In genomic region chr1:35080171-35080854, GRCh38 we compare ENCODE assay signal across 8 cellular contexts. TPM values are rescaled to one million over a fixed set of nuclear protein-coding genes. Genes with fewer than 3 reads are reported as not detected.
A peak's percentile ranks its signal among the peaks of the same experiment; 100 is the strongest.
DNase-seq lines count a peak whose midpoint lies in the region; ATAC-seq and TF ChIP-seq lines count a peak whose summit lies in the region.

No MANE protein-coding gene starts in this region.

- DNase-seq in left ventricle myocardium inferior (no peak), Right ventricle myocardium inferior (ENCODE audit: missing footprints) (no peak), brain microvascular endothelial cell (no peak), vagina (ENCODE audit: extremely low spot score in 2 of 2) (no peak), AG08395 (ENCODE audit: low spot score) (no peak), NCI-H1417 (lab: John Stamatoyannopoulos, UW) (no peak)
- no peak for DNase-seq in stimulated activated CD4-positive, alpha-beta T cell treated with anti-CD3 and anti-CD28 coated beads, Interleukin-2, amount 100 ng/mL, for 48 hours

- WGBS in mesodermal cell (ENCODE audit: insufficient coverage in 2 of 2), 2 experiments: 93 to 96% methylated on average over 9 to 13 of the region's 13 CpGs

- H3K4me3 ChIP-seq in left ventricle myocardium inferior (peak overlapping the region; percentile 79), brain microvascular endothelial cell (ENCODE audit: low read depth, low read length) (peak overlapping the region; percentile 84), mesodermal cell (ENCODE audit: extremely low read depth, insufficient read depth, low read length, poor library complexity, severe bottlenecking) (peak overlapping the region; percentile 85), vagina (peak overlapping the region; percentile 70 to 74)

- TF ChIP-seq CTCF in left ventricle myocardium inferior (IDR thresholded peaks at IDR 0.05; ENCODE audit: borderline replicate concordance): no peak
- no peak for TF ChIP-seq CTCF in brain microvascular endothelial cell (IDR thresholded peaks at IDR 0.05; ENCODE audit: low read depth, low read length, missing control alignments)
- TF ChIP-seq CTCF in vagina (IDR thresholded peaks at IDR 0.05): no peak

- intact Hi-C loops in left ventricle myocardium inferior (cut with micrococcal nuclease) (no loop called here), Right ventricle myocardium inferior (cut with DNase I) (no loop called here), vagina (cut with DNase I) (no loop called here)

- H3K36me3 ChIP-seq in left ventricle myocardium inferior (no peaks in the 10 kb centered on the region), brain microvascular endothelial cell (replicated peaks) (no peaks in the 10 kb centered on the region), mesodermal cell (ENCODE audit: control insufficient read depth, insufficient read depth, low read length) (peaks cover 13% of the 10 kb centered on the region), vagina (no peaks in the 10 kb centered on the region)

- TF ChIP-seq POLR2A in vagina (IDR thresholded peaks at IDR 0.05): no peak

- no peak for ATAC-seq in Right ventricle myocardium inferior

- H3K4me1 ChIP-seq in left ventricle myocardium inferior (peaks cover 35% of the 10 kb centered on the region), mesodermal cell (ENCODE audit: control insufficient read depth, insufficient read depth, low read length, poor library complexity, severe bottlenecking) (no peaks in the 10 kb centered on the region), vagina (peaks cover 30% of the 10 kb centered on the region)

- in situ Hi-C loops in brain microvascular endothelial cell (cut with HindIII; ENCODE audit: low pct_ligation_motif_present, low sequenced_read_pairs): no loop called here

- H3K9me3 ChIP-seq in left ventricle myocardium inferior (replicated peaks) (no peaks in the 10 kb centered on the region), mesodermal cell (ENCODE audit: control insufficient read depth, low read length) (no peaks in the 10 kb centered on the region), vagina (no peaks in the 10 kb centered on the region)

- H3K27ac ChIP-seq in left ventricle myocardium inferior (replicated peaks) (peak overlapping the region; percentile 91), brain microvascular endothelial cell (no peak overlapping the region), mesodermal cell (ENCODE audit: low read depth, low read length, severe bottlenecking) (no peak overlapping the region), vagina (peak overlapping the region; percentile 88)

- H3K27me3 ChIP-seq in left ventricle myocardium inferior (ENCODE audit: low read depth) (peaks cover 14% of the 10 kb centered on the region), brain microvascular endothelial cell (replicated peaks) (no peaks in the 10 kb centered on the region), vagina (no peaks in the 10 kb centered on the region)

RNA-seq across cellular contexts. Expression of gene ZMYM1, which starts 1.1 kb away (rescaled TPM):
- 7.8 TPM for total RNA-seq in left ventricle myocardium inferior
- total RNA-seq in Right ventricle myocardium inferior: 4.5 TPM
- 14.0 TPM for polyA plus RNA-seq in mesodermal cell (2013, experiment 1 of 2)
- 18.3 TPM for polyA plus RNA-seq in mesodermal cell (2013, experiment 2 of 2)
- total RNA-seq in vagina: 12.5 TPM

RNA-seq across cellular contexts. Expression of gene ZMYM6, which starts 48.6 kb away (rescaled TPM):
- 14.6 TPM for total RNA-seq in left ventricle myocardium inferior
- 11.6 TPM for total RNA-seq in Right ventricle myocardium inferior
- polyA plus RNA-seq in mesodermal cell (2013, experiment 1 of 2): 7.8 TPM
- 7.3 TPM for polyA plus RNA-seq in mesodermal cell (2013, experiment 2 of 2)
- 12.3 TPM for total RNA-seq in vagina

Comparison
In these comparisons a context has a peak if more than half of its experiments do, and no peak if none do; other contexts are left out.
1. H3K27ac ChIP-seq: peak in left ventricle myocardium inferior (single experiment) and vagina (single experiment); none in brain microvascular endothelial cell (single experiment) and mesodermal cell (single experiment).
2. Peak in every context shown above with its lines, with median percentiles within 50 percentile points of each other: H3K4me3 ChIP-seq.